8 cellular contexts compared by ENCODE assay signal in genomic region chr16:89721644-89722391, GRCh38. TPM values are rescaled to one million over a fixed set of nuclear protein-coding genes. Genes with fewer than 3 reads are reported as not detected.
DNase-seq lines count a peak whose midpoint lies in the region; ATAC-seq and TF ChIP-seq lines count a peak whose summit lies in the region.

No MANE protein-coding gene starts in this region.

- H3K4me1 ChIP-seq in DND-41 (ENCODE audit: insufficient read depth, low read length): peaks cover 35% of the 10 kb centered on the region
- peaks cover 22% of the 10 kb centered on the region for H3K4me1 ChIP-seq in Karpas-422 (ENCODE audit: low read length)
- H3K4me1 ChIP-seq in liver (ENCODE audit: control insufficient read depth in 4 of 4, insufficient read depth in 4 of 4, low read length in 3 of 4): peaks cover 8 to 31% (median 23%) of the 10 kb centered on the region in 4 donors

- TF ChIP-seq RAD21 in liver (IDR thresholded peaks at IDR 0.05): no peak

- H3K4me2 ChIP-seq in DND-41 (ENCODE audit: insufficient read depth, low read length): peak overlapping the region; percentile 97
- peak overlapping the region; percentile 97 for H3K4me2 ChIP-seq in Karpas-422 (ENCODE audit: low read depth, low read length, poor library complexity, severe bottlenecking)

- H3K9ac ChIP-seq in DND-41 (ENCODE audit: low read depth, low read length) (peak overlapping the region; percentile 96), Karpas-422 (ENCODE audit: low read length) (peak overlapping the region; percentile 86), liver (ENCODE audit: low read depth in 1 of 2, low read length in 2 of 2) (peak overlapping the region in 1 of 2 donors; percentile 36)

- H3K9me3 ChIP-seq in DND-41 (ENCODE audit: insufficient read depth, low read length, severe bottlenecking) (no peaks in the 10 kb centered on the region), Karpas-422 (ENCODE audit: low read length) (no peaks in the 10 kb centered on the region), liver (ENCODE audit: control insufficient read depth in 4 of 4, low read length in 3 of 4) (no peaks in the 10 kb centered on the region)

- TF ChIP-seq CTCF in DND-41 (IDR thresholded peaks at IDR 0.05; ENCODE audit: borderline replicate concordance, extremely low read depth, low read length, poor library complexity, severe bottlenecking): no peak
- TF ChIP-seq CTCF in liver (IDR thresholded peaks at IDR 0.05; ENCODE audit: low read depth, low read length, missing input control): no peak

- DNase-seq in DND-41 (peak; percentile 93), Karpas-422 (peak; percentile 90), NCI-H187 treated with DMSO at 0.1 percent for 48 hours (lab: John Stamatoyannopoulos, UW) (no peak)
- DNase-seq in activated CD4-positive, alpha-beta T cell treated with anti-CD3 and anti-CD28 coated beads for 24 hours (ENCODE audit: low read depth in 2 of 2): peak; percentile 66 to 68
- DNase-seq in stimulated activated CD8-positive, alpha-beta memory T cell treated with anti-CD3 and anti-CD28 coated beads, Interleukin-12 subunit alpha, Interleukin-12 subunit beta, amount 100 ng/mL, for 4 hours (ENCODE audit: low read depth): peak; percentile 83

- peaks cover 44% of the 10 kb centered on the region for H3K36me3 ChIP-seq in DND-41 (ENCODE audit: insufficient read depth, low read length)
- H3K36me3 ChIP-seq in Karpas-422 (ENCODE audit: insufficient read depth, low read length): no peaks in the 10 kb centered on the region; the same call in 1 of the 2 replicates
- H3K36me3 ChIP-seq in liver (ENCODE audit: control insufficient read depth in 4 of 4, insufficient read depth in 3 of 4, low read depth in 1 of 4, low read length in 3 of 4): peaks cover 0 to 14% (median 5%) of the 10 kb centered on the region in 4 donors

- H2AFZ ChIP-seq in DND-41 (ENCODE audit: low read depth, low read length) (peak overlapping the region; percentile 77), Karpas-422 (ENCODE audit: low read length) (no peak overlapping the region)

- ATAC-seq in DND-41 (ENCODE audit: insufficient read depth, low read depth) (peak; percentile 73), GM21528 (IDR thresholded peaks at IDR 0.05; ENCODE audit: low FRiP score, unreplicated experiment) (peak; percentile 23)

- under 1% methylated on average over 99 of the region's 99 CpGs for WGBS in liver

- no peaks in the 10 kb centered on the region for H3K9me2 ChIP-seq in Karpas-422 (replicated peaks; ENCODE audit: insufficient read depth, low read length)

- H4K20me1 ChIP-seq in DND-41 (ENCODE audit: insufficient read depth, low read length) (peaks cover 30% of the 10 kb centered on the region), Karpas-422 (ENCODE audit: insufficient read depth, low read depth, low read length) (peaks cover 15% of the 10 kb centered on the region)

- peak overlapping the region; percentile 87 for H3K27ac ChIP-seq in DND-41 (ENCODE audit: low read length)
- H3K27ac ChIP-seq in Karpas-422 (ENCODE audit: low read length): peak overlapping the region; percentile 79
- peak overlapping the region; percentile 96 for H3K27ac ChIP-seq in cingulate gyrus (ENCODE audit: low read depth, low read length)
- H3K27ac ChIP-seq in liver (ENCODE audit: low read depth in 1 of 2, low read length in 2 of 2): peak overlapping the region; percentile 86 to 99

- H3K79me2 ChIP-seq in DND-41 (ENCODE audit: insufficient read depth, low read length) (peaks cover 40% of the 10 kb centered on the region), Karpas-422 (ENCODE audit: low read length) (peaks cover 18% of the 10 kb centered on the region)

- H3K4me3 ChIP-seq in DND-41 (ENCODE audit: low read depth in 1 of 2, low read length in 2 of 2) (peak overlapping the region; percentile 60 to 70), Karpas-422 (ENCODE audit: low read length) (peak overlapping the region; percentile 87), liver (ENCODE audit: low read depth in 1 of 3, low read length in 3 of 3) (peak overlapping the region; percentile 66 to 92 (median 83))

- H3K27me3 ChIP-seq in DND-41 (ENCODE audit: insufficient read depth, low read length, poor library complexity) (no peaks in the 10 kb centered on the region), Karpas-422 (ENCODE audit: low read length) (no peaks in the 10 kb centered on the region), liver (ENCODE audit: control insufficient read depth in 4 of 4, insufficient read depth in 4 of 4, low read length in 3 of 4) (no peaks in the 10 kb centered on the region)

TF ChIP-seq in liver, 16 proteins besides CTCF, POLR2A, EP300 and RAD21:
- TF ChIP-seq HNF4A (conservative IDR thresholded peaks at IDR 0.05) (no peak), GABPA (IDR thresholded peaks at IDR 0.05 in 1 of 2, conservative IDR thresholded peaks at IDR 0.05 in 1 of 2) (peak in 1 of 2 donors; percentile 23), FOXA2 (IDR thresholded peaks at IDR 0.05) (no peak)
TF ChIP-seq in liver: peak in this region for 1.

RNA-seq across cellular contexts. Expression of gene ZNF276, which starts 0.5 kb away (rescaled TPM):
- total RNA-seq in Karpas-422 (2014; rRNA removed; shearing (Covaris generic); ENCODE audit: low replicate concordance): 21.8 and 41.5 TPM in 2 replicates
- total RNA-seq in liver: 10 to 100 TPM; 10.2 to 22.8 TPM
- polyA plus RNA-seq in liver: 1 to 10 TPM; 4.9 to 7.3 TPM

RNA-seq across cellular contexts. Expression of gene VPS9D1, which starts 1.1 kb away (rescaled TPM):
- 4.8 and 5.6 TPM in 2 replicates for total RNA-seq in Karpas-422 (2014; rRNA removed; shearing (Covaris generic); ENCODE audit: low replicate concordance)
- total RNA-seq in liver: 1 to 10 TPM; 3.6 to 4.5 TPM
- polyA plus RNA-seq in liver: 1 to 10 TPM; 3.8 to 7.2 TPM

RNA-seq across cellular contexts. Expression of gene SPATA2L, which starts 20.3 kb away (rescaled TPM):
- total RNA-seq in Karpas-422 (2014; rRNA removed; shearing (Covaris generic); ENCODE audit: low replicate concordance): 4.7 and 14.8 TPM in 2 replicates
- total RNA-seq in liver: 10 to 100 TPM in 1 of 2 donors, 1 to 10 TPM in 1; 5.9 to 11.3 TPM
- polyA plus RNA-seq in liver: 1 to 10 TPM; 4.6 to 7.8 TPM

RNA-seq across cellular contexts. Expression of gene CDK10, which starts 35.3 kb away (rescaled TPM):
- 25.6 and 61.6 TPM in 2 replicates for total RNA-seq in Karpas-422 (2014; rRNA removed; shearing (Covaris generic); ENCODE audit: low replicate concordance)
- 10 to 100 TPM; 25.1 to 68.4 TPM for total RNA-seq in liver
- polyA plus RNA-seq in liver: 10 to 100 TPM; 43.6 to 81.2 TPM
